ENCODE assay signal across 27 cellular contexts in the genomic region with DNA sequence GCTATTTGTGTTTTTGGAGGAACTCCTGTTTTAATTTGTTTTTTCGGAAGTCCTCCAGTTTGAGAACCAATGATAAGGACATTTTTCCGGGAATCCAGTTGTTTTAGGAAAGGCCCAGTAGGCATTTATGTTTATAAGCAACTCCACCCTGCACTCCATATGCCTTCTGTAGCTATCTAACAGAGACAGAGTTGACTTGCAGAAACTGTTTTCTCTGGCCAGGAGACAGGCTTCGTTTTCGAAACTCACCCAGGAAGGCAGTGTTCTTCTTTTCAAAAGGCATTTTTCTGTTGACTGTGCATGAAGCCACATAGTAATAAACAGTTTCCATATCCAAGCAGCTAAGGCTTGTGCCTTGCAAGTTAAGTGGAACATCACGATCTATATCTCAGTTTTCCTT.
"Had no signal": no experiment of that assay in that cellular context is flagged by ENCODE, and none has a peak within 500 bp of the region (broad histone marks: within the 10 kb centered on the region; RNA-seq: fewer than 3 reads in every experiment).

No MANE protein-coding gene starts in this region.

- H3K9me3 ChIP-seq: pancreas, prostate gland, sigmoid colon had no signal

- DNase-seq: activated CD4-positive, alpha-beta memory T cell treated with anti-CD3 and anti-CD28 coated beads, Interleukin-2, amount 10 ng/mL, durations not matched to agents 7 days and 5 days; activated CD4-positive, alpha-beta T cell treated with anti-CD3 and anti-CD28 coated beads for 1 hour; activated CD4-positive, alpha-beta T cell treated with anti-CD3 and anti-CD28 coated beads, Interleukin-2, amount 10 ng/mL, durations not matched to agents 7 days and 5 days; activated CD8-positive, alpha-beta memory T cell treated with anti-CD3 and anti-CD28 coated beads, Interleukin-2, amount 50 U/mL, for 48 hours; activated gamma-delta T cell; activated naive CD4-positive, alpha-beta T cell treated with anti-CD3 and anti-CD28 coated beads, Interleukin-2, amount 10 ng/mL, durations not matched to agents 7 days and 5 days; activated T-cell treated with anti-CD3 and anti-CD28 coated beads, Interleukin-2, amount 50 U/mL, for 24 hours; amniotic stem cell; brain microvascular endothelial cell; central memory CD4-positive, alpha-beta T cell; effector CD8-positive, alpha-beta T cell; foreskin melanocyte; midbrain; naive thymus-derived CD8-positive, alpha-beta T cell; nucleus accumbens; pancreas; retina; sigmoid colon; stimulated activated CD4-positive, alpha-beta T cell treated with anti-CD3 and anti-CD28 coated beads, Interleukin-15, amount 100 ng/mL, for 24 hours; stimulated activated CD4-positive, alpha-beta T cell treated with anti-CD3 and anti-CD28 coated beads, Interleukin-2, amount 100 ng/mL, for 24 hours; stimulated activated naive B cell treated with anti-CD40 and anti-IgM and Interleukin-4, amounts not matched to agents 10 μg/mL and 1 μg/mL and 100 μg/mL, for 72 hours; T-helper 2 cell; trophoblast cell had no signal

- H3K4me1 Mint-ChIP-seq: activated CD4-positive, alpha-beta memory T cell treated with anti-CD3 and anti-CD28 coated beads, Interleukin-2, amount 10 ng/mL, durations not matched to agents 7 days and 5 days; activated CD4-positive, alpha-beta T cell treated with anti-CD3 and anti-CD28 coated beads, Interleukin-2, amount 10 ng/mL, durations not matched to agents 7 days and 5 days; activated naive CD4-positive, alpha-beta T cell treated with anti-CD3 and anti-CD28 coated beads, Interleukin-2, amount 10 ng/mL, durations not matched to agents 7 days and 5 days; neural crest cell; stimulated activated naive B cell treated with anti-CD40 and anti-IgM and Interleukin-4, amounts not matched to agents 10 μg/mL and 1 μg/mL and 100 μg/mL, for 72 hours; WTC11 had no signal

- H3K27ac Mint-ChIP-seq: activated CD4-positive, alpha-beta memory T cell treated with anti-CD3 and anti-CD28 coated beads, Interleukin-2, amount 10 ng/mL, durations not matched to agents 7 days and 5 days; activated CD4-positive, alpha-beta T cell treated with anti-CD3 and anti-CD28 coated beads, Interleukin-2, amount 10 ng/mL, durations not matched to agents 7 days and 5 days; activated naive CD4-positive, alpha-beta T cell treated with anti-CD3 and anti-CD28 coated beads, Interleukin-2, amount 10 ng/mL, durations not matched to agents 7 days and 5 days; activated T-cell treated with anti-CD3 and anti-CD28 coated beads, Interleukin-2, amount 50 U/mL, for 24 hours; naive thymus-derived CD8-positive, alpha-beta T cell; stimulated activated naive B cell treated with anti-CD40 and anti-IgM and Interleukin-4, amounts not matched to agents 10 μg/mL and 1 μg/mL and 100 μg/mL, for 72 hours; WTC11 had no signal

- H3K36me3 ChIP-seq: brain microvascular endothelial cell, pancreas, prostate gland, sigmoid colon had no signal

- H3K4me3 Mint-ChIP-seq: activated CD4-positive, alpha-beta memory T cell treated with anti-CD3 and anti-CD28 coated beads, Interleukin-2, amount 10 ng/mL, durations not matched to agents 7 days and 5 days; activated CD4-positive, alpha-beta T cell treated with anti-CD3 and anti-CD28 coated beads, Interleukin-2, amount 10 ng/mL, durations not matched to agents 7 days and 5 days; activated naive CD4-positive, alpha-beta T cell treated with anti-CD3 and anti-CD28 coated beads, Interleukin-2, amount 10 ng/mL, durations not matched to agents 7 days and 5 days; activated T-cell treated with anti-CD3 and anti-CD28 coated beads, Interleukin-2, amount 50 U/mL, for 24 hours; naive thymus-derived CD8-positive, alpha-beta T cell; neural crest cell; stimulated activated naive B cell treated with anti-CD40 and anti-IgM and Interleukin-4, amounts not matched to agents 10 μg/mL and 1 μg/mL and 100 μg/mL, for 72 hours; WTC11 had no signal

- H3K9me3 Mint-ChIP-seq: activated CD4-positive, alpha-beta memory T cell treated with anti-CD3 and anti-CD28 coated beads, Interleukin-2, amount 10 ng/mL, durations not matched to agents 7 days and 5 days; activated naive CD4-positive, alpha-beta T cell treated with anti-CD3 and anti-CD28 coated beads, Interleukin-2, amount 10 ng/mL, durations not matched to agents 7 days and 5 days; activated T-cell treated with anti-CD3 and anti-CD28 coated beads, Interleukin-2, amount 50 U/mL, for 24 hours; neural crest cell; WTC11 had no signal

- H3K27me3 Mint-ChIP-seq: activated CD4-positive, alpha-beta memory T cell treated with anti-CD3 and anti-CD28 coated beads, Interleukin-2, amount 10 ng/mL, durations not matched to agents 7 days and 5 days; activated CD4-positive, alpha-beta T cell treated with anti-CD3 and anti-CD28 coated beads, Interleukin-2, amount 10 ng/mL, durations not matched to agents 7 days and 5 days; activated naive CD4-positive, alpha-beta T cell treated with anti-CD3 and anti-CD28 coated beads, Interleukin-2, amount 10 ng/mL, durations not matched to agents 7 days and 5 days; activated T-cell treated with anti-CD3 and anti-CD28 coated beads, Interleukin-2, amount 50 U/mL, for 24 hours; naive thymus-derived CD8-positive, alpha-beta T cell; stimulated activated naive B cell treated with anti-CD40 and anti-IgM and Interleukin-4, amounts not matched to agents 10 μg/mL and 1 μg/mL and 100 μg/mL, for 72 hours had no signal

- H3K4me3 ChIP-seq: pancreas, prostate gland, sigmoid colon had no signal

- H3K27me3 ChIP-seq: brain microvascular endothelial cell, pancreas, sigmoid colon had no signal

- H3K4me1 ChIP-seq: pancreas, prostate gland had no signal

- ATAC-seq: naive thymus-derived CD8-positive, alpha-beta T cell; pancreas; stimulated activated naive B cell treated with anti-CD40 and anti-IgM and Interleukin-4, amounts not matched to agents 10 μg/mL and 1 μg/mL and 100 μg/mL, for 72 hours; WTC11 had no signal

- H3K27ac ChIP-seq: brain microvascular endothelial cell, epithelial cell of prostate, pancreas, prostate gland, sigmoid colon had no signal

- H3K36me3 Mint-ChIP-seq: activated naive CD4-positive, alpha-beta T cell treated with anti-CD3 and anti-CD28 coated beads, Interleukin-2, amount 10 ng/mL, durations not matched to agents 7 days and 5 days; naive thymus-derived CD8-positive, alpha-beta T cell; stimulated activated naive B cell treated with anti-CD40 and anti-IgM and Interleukin-4, amounts not matched to agents 10 μg/mL and 1 μg/mL and 100 μg/mL, for 72 hours; WTC11 had no signal
